Comparison of ENCODE assay signal across 8 cellular contexts in genomic region chr20:56469077-56469449, GRCh38. TPM values are rescaled to one million over a fixed set of nuclear protein-coding genes. Genes with fewer than 3 reads are reported as not detected.
DNase-seq lines count a peak whose midpoint lies in the region; ATAC-seq and TF ChIP-seq lines count a peak whose summit lies in the region.

No MANE protein-coding gene starts in this region.

- intact Hi-C loops in activated CD4-positive, alpha-beta memory T cell treated with anti-CD3 and anti-CD28 coated beads for 36 hours (cut with micrococcal nuclease) = loop anchor here (2.0 kb wide), 2 partner anchors 28 to 68 kb away; no protein-coding TSS in a partner anchor
- intact Hi-C loops in right cardiac atrium (cut with DNase I) = loop anchor here (5.0 to 10.0 kb wide), 4 partner anchors 54 to 74 kb away; partner anchors contain the start of genes AURKA (in 1 of the 4), CASS4 (in 1 of the 4) and CSTF1 (in 1 of the 4)

- H2BK20ac ChIP-seq in H9 (ENCODE audit: low read depth, low read length, poor library complexity, severe bottlenecking) = no peak overlapping the region

- H3K9me3 ChIP-seq in H9 (ENCODE audit: control insufficient read depth, low read depth, low read length) (no peaks in the 10 kb centered on the region), right cardiac atrium (ENCODE audit: control insufficient read depth, low read length) (no peaks in the 10 kb centered on the region)

- H3T11ph ChIP-seq in H9 (ENCODE audit: low read length) = no peak overlapping the region

- H3K27ac ChIP-seq in H9 (ENCODE audit: insufficient read length, low read depth, low read length) (no peak overlapping the region), right cardiac atrium (ENCODE audit: low read length) (no peak overlapping the region), skin epidermis (peak overlapping the region; percentile 60 to 93 (median 87))

- H3K4me3 Mint-ChIP-seq in H9 = peak overlapping the region; percentile 100
- H3K4me3 Mint-ChIP-seq in activated CD4-positive, alpha-beta memory T cell treated with anti-CD3 and anti-CD28 coated beads for 36 hours = peak overlapping the region; percentile 100

- H3K79me1 ChIP-seq in H9 (ENCODE audit: insufficient read depth, low read depth, low read length, poor library complexity, severe bottlenecking) = peaks cover 10% of the 10 kb centered on the region

- peaks cover 0 to 12% (median 9%) of the 10 kb centered on the region in 3 experiments; a peak in 5 of 7 replicates for H3K36me3 Mint-ChIP-seq in H9 (ENCODE audit: insufficient read depth in 1 of 3, low read depth in 3 of 3)
- H3K36me3 Mint-ChIP-seq in activated CD4-positive, alpha-beta memory T cell treated with anti-CD3 and anti-CD28 coated beads for 36 hours = peaks cover 10% of the 10 kb centered on the region

- no peak overlapping the region for H3K14ac ChIP-seq in H9 (ENCODE audit: insufficient read depth, low read length)

- H3K23ac ChIP-seq in H9 (ENCODE audit: insufficient read length, low read depth, low read length) = no peak overlapping the region

- H3K27me3 ChIP-seq in H9 (ENCODE audit: insufficient read depth, low read length) (no peaks in the 10 kb centered on the region), right cardiac atrium (ENCODE audit: control insufficient read depth, insufficient read depth) (no peaks in the 10 kb centered on the region)

- H3K4me1 Mint-ChIP-seq in H9 = peaks cover 4 to 11% of the 10 kb centered on the region in 2 experiments
- H3K4me1 Mint-ChIP-seq in activated CD4-positive, alpha-beta memory T cell treated with anti-CD3 and anti-CD28 coated beads for 36 hours (ENCODE audit: low read depth) = peaks cover 29% of the 10 kb centered on the region

- no CpG with 5 or more reads among the region's 8 CpGs for WGBS in H9 (ENCODE audit: extremely low coverage, insufficient read length, low lambda C conversion rate)
- 26% methylated on average over 8 of the region's 8 CpGs for WGBS in right cardiac atrium

- H2BK120ac ChIP-seq in H9 (ENCODE audit: low read depth, low read length, poor library complexity, severe bottlenecking) = no peak overlapping the region

- no peak overlapping the region for H4K91ac ChIP-seq in H9 (ENCODE audit: insufficient read length, low read depth, low read length)

- no peak overlapping the region for H2AK5ac ChIP-seq in H9 (ENCODE audit: insufficient read length, low read length)

- ATAC-seq in right cardiac atrium = no peak
- ATAC-seq in GM18505 (IDR thresholded peaks at IDR 0.05; ENCODE audit: unreplicated experiment) = no peak

- H2BK12ac ChIP-seq in H9 (ENCODE audit: insufficient read length, low read depth, low read length) = no peak overlapping the region

- CTCF ChIA-PET in activated CD4-positive, alpha-beta memory T cell treated with anti-CD3 and anti-CD28 coated beads for 36 hours (lab: Charles Lee) = interaction anchor here (1.2 to 2.4 kb wide), 3 partner anchors 54 to 76 kb away, joined by 3 to 11 read pairs (median 9); partner anchors contain the start of genes AURKA and CSTF1

- POLR2A ChIA-PET in activated CD4-positive, alpha-beta memory T cell treated with anti-CD3 and anti-CD28 coated beads for 36 hours (lab: Charles Lee) = interaction anchor here (0.9 to 2.6 kb wide), 3 partner anchors 40 to 77 kb away, joined by 3 to 14 read pairs (median 5); partner anchors contain the start of genes AURKA, CASS4 and CSTF1

- H3K79me2 ChIP-seq in H9 (ENCODE audit: insufficient read depth, low read length) = peaks cover 9% of the 10 kb centered on the region; the same call in 1 of the 2 replicates

- H2BK5ac ChIP-seq in H9 (ENCODE audit: insufficient read length, low read length) = no peak overlapping the region

- DNase-seq in H9 (no peak), right cardiac atrium (no peak), NOMO-1 treated with dmso at 0.1 percent for 144 hours (lab: John Stamatoyannopoulos, UW; ENCODE audit: unreplicated experiment) (no peak), SW480 (ENCODE audit: low spot score) (no peak), OCI-M2 (lab: John Stamatoyannopoulos, UW; ENCODE audit: unreplicated experiment) (no peak)
- no peak for DNase-seq in activated CD4-positive, alpha-beta memory T cell treated with anti-CD3 and anti-CD28 coated beads for 36 hours

- peak overlapping the region; percentile 92 for H3K4me2 ChIP-seq in H9 (ENCODE audit: insufficient read depth, insufficient read length, low read length)

- H4K20me1 ChIP-seq in H9 (ENCODE audit: control insufficient read depth, insufficient read depth, insufficient read length) = no peaks in the 10 kb centered on the region

- H3K56ac ChIP-seq in H9 (ENCODE audit: insufficient read length, low read depth, low read length) = no peak overlapping the region

- H3K9me3 Mint-ChIP-seq in H9 = no peaks in the 10 kb centered on the region
- no peaks in the 10 kb centered on the region for H3K9me3 Mint-ChIP-seq in activated CD4-positive, alpha-beta memory T cell treated with anti-CD3 and anti-CD28 coated beads for 36 hours

- H3K27me3 Mint-ChIP-seq in H9 (ENCODE audit: low read depth) = peaks cover 8% of the 10 kb centered on the region
- H3K27me3 Mint-ChIP-seq in activated CD4-positive, alpha-beta memory T cell treated with anti-CD3 and anti-CD28 coated beads for 36 hours = no peaks in the 10 kb centered on the region

- TF ChIP-seq CTCF in H9 (conservative IDR thresholded peaks at IDR 0.05) = no peak

- H3K4me1 ChIP-seq in H9 (ENCODE audit: insufficient read depth, low read length) = no peaks in the 10 kb centered on the region
- no peaks in the 10 kb centered on the region for H3K4me1 ChIP-seq in right cardiac atrium (ENCODE audit: control insufficient read depth, insufficient read depth, low read length)

- H3K4me3 ChIP-seq in right cardiac atrium (ENCODE audit: low read length) (peak overlapping the region; percentile 81), skin epidermis (peak overlapping the region; percentile 56 to 91 (median 84))

- H4K8ac ChIP-seq in H9 (replicated peaks; ENCODE audit: insufficient read length, low read depth, low read length) = no peak overlapping the region

- peak overlapping the region in 1 of 3 experiments; percentile 100; a peak in 2 of 7 replicates for H3K27ac Mint-ChIP-seq in H9
- peak overlapping the region; percentile 99 for H3K27ac Mint-ChIP-seq in activated CD4-positive, alpha-beta memory T cell treated with anti-CD3 and anti-CD28 coated beads for 36 hours

- H2BK15ac ChIP-seq in H9 (ENCODE audit: low read depth, low read length) = no peak overlapping the region

- no peak overlapping the region for H3K4ac ChIP-seq in H9 (ENCODE audit: low read depth, low read length)

- TF ChIP-seq POLR2A in GM18505 (IDR thresholded peaks at IDR 0.05; ENCODE audit: borderline replicate concordance, extremely low read depth, insufficient read depth, insufficient read length) = no peak

- H4K5ac ChIP-seq in H9 (ENCODE audit: insufficient read length, low read depth, low read length) = no peak overlapping the region

- peaks cover 7% of the 10 kb centered on the region for H3K23me2 ChIP-seq in H9 (ENCODE audit: insufficient read length, low read depth, low read length, poor library complexity, severe bottlenecking)

- H3K18ac ChIP-seq in H9 (ENCODE audit: insufficient read length, low read depth, low read length) = no peak overlapping the region

- peak overlapping the region; percentile 64 for H3K9ac ChIP-seq in H9 (ENCODE audit: extremely low read depth, insufficient read length, low read length)

- H2AFZ ChIP-seq in H9 (ENCODE audit: low read length) = no peak overlapping the region

RNA-seq across cellular contexts. Expression of gene RTF2, which starts 0.6 kb away (rescaled TPM):
- total RNA-seq in H9 (2021) (57.2 and 62.6 TPM in 2 replicates), right cardiac atrium (10 to 100 TPM; 73.4 to 80.4 (median 79.5) TPM)
- total RNA-seq in activated CD4-positive, alpha-beta memory T cell treated with anti-CD3 and anti-CD28 coated beads for 36 hours = 10 to 100 TPM; 81.8 to 83.1 TPM
- polyA plus RNA-seq in right cardiac atrium = 74.3 TPM

RNA-seq across cellular contexts. Expression of gene FAM209A, which starts 55.5 kb away (rescaled TPM):
- total RNA-seq in H9 (2021) (0.24 TPM in 1 of 2 replicates, not detected in the other), right cardiac atrium (not detected)
- total RNA-seq in activated CD4-positive, alpha-beta memory T cell treated with anti-CD3 and anti-CD28 coated beads for 36 hours = under 1 TPM; 0.59 to 0.99 TPM
- polyA plus RNA-seq in right cardiac atrium = not detected

RNA-seq across cellular contexts. Expression of gene CASS4, which starts 57.0 kb away (rescaled TPM):
- total RNA-seq in H9 (2021) = not detected in 2 replicates
- total RNA-seq in activated CD4-positive, alpha-beta memory T cell treated with anti-CD3 and anti-CD28 coated beads for 36 hours = 1 to 10 TPM; 7.8 to 8.6 TPM
- total RNA-seq in right cardiac atrium = under 1 TPM; 0.51 to 0.79 (median 0.64) TPM
- 0.34 TPM for polyA plus RNA-seq in right cardiac atrium

Comparison
In these comparisons a context has a peak if more than half of its experiments do, and no peak if none do; other contexts are left out.
1. H3K27ac ChIP-seq: peak in skin epidermis (21 of 21); none in H9 (single experiment) and right cardiac atrium (single experiment).